19 cellular contexts compared by ENCODE assay signal in the genomic region with DNA sequence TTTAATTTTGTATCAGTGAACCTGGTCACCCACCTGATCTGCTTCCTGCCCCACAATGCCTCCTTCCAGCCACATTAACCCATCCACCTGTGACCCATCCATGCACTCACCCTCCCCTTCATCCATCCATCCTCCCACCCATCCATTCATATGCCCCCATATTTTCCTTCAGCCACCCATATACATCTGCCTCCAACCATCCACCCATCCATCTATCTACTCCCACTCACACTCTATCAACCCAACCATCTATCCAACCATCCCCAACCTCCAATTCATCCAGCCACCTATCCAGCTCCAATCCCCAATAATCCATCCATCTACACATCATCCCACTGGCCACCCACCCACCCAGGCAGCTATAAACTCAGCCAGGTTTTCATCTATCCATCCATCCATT. TPM values are rescaled to one million over a fixed set of nuclear protein-coding genes. Genes with fewer than 3 reads are reported as not detected.
A peak's percentile ranks its signal among the peaks of the same experiment; 100 is the strongest.
DNase-seq lines count a peak whose midpoint lies in the region; ATAC-seq and TF ChIP-seq lines count a peak whose summit lies in the region.
"Had no signal": no experiment of that assay in that cellular context is flagged by ENCODE, and none has a peak within 500 bp of the region (broad histone marks: within the 10 kb centered on the region; RNA-seq: fewer than 3 reads in every experiment).

No MANE protein-coding gene starts in this region.

- H3K27ac ChIP-seq in angular gyrus (ENCODE audit: low read depth, low read length) = peak overlapping the region; percentile 72
- peak overlapping the region in 48 of 59 donors; percentile 7 to 97 (median 90) for H3K27ac ChIP-seq in dorsolateral prefrontal cortex
- H3K27ac ChIP-seq in upper lobe of right lung = no peak overlapping the region
- H3K27ac ChIP-seq: GM23248, HL-60 had no signal

- no peaks in the 10 kb centered on the region for H3K27me3 ChIP-seq in dorsolateral prefrontal cortex
- no peaks in the 10 kb centered on the region for H3K27me3 ChIP-seq in upper lobe of right lung
- H3K27me3 ChIP-seq: BE2C had no signal

- no peaks in the 10 kb centered on the region for H3K36me3 ChIP-seq in upper lobe of right lung
- H3K36me3 ChIP-seq: BE2C had no signal

- no peak overlapping the region for H3K4me3 ChIP-seq in dorsolateral prefrontal cortex
- H3K4me3 ChIP-seq in upper lobe of right lung = no peak overlapping the region
- H3K4me3 ChIP-seq: GM23248 had no signal

- intact Hi-C loops in dorsolateral prefrontal cortex (cut with DNase I) = no loop called here
- intact Hi-C loops in posterior vena cava (cut with DNase I) = no loop called here
- intact Hi-C loops in upper lobe of right lung (cut with DNase I) = no loop called here

- ATAC-seq in upper lobe of right lung = no peak

- no peaks in the 10 kb centered on the region for H3K9me3 ChIP-seq in upper lobe of right lung
- H3K9me3 ChIP-seq: BE2C had no signal

- DNase-seq in dorsolateral prefrontal cortex = peak in 1 of 10 donors; percentile 11
- DNase-seq in posterior vena cava (ENCODE audit: low spot score) = peak; percentile 7
- peak; percentile 4 for DNase-seq in upper lobe of right lung
- DNase-seq in NCI-H187 treated with DMSO at 0.1 percent for 48 hours (lab: John Stamatoyannopoulos, UW) = no peak
- no peak for DNase-seq in UCSD-AML1 (lab: John Stamatoyannopoulos, UW; ENCODE audit: unreplicated experiment)
- DNase-seq in COR-L47 (lab: John Stamatoyannopoulos, UW) = no peak
- DNase-seq: ACHN; BE2C; C1 segment of cervical spinal cord; CD4-positive, CD25-positive, alpha-beta regulatory T cell; DMS153; DMS79; GDM1; GM23248; HCEC 1CT; HFFc6 had no signal

- no peaks in the 10 kb centered on the region for H3K4me1 ChIP-seq in upper lobe of right lung

- TF ChIP-seq CTCF in dorsolateral prefrontal cortex (IDR thresholded peaks at IDR 0.05 in 54 of 56, conservative IDR thresholded peaks at IDR 0.05 in 2 of 56; ENCODE audit: low read depth in 1 of 56, partially characterized antibody in 56 of 56) (no peak), upper lobe of right lung (IDR thresholded peaks at IDR 0.05) (no peak)

RNA-seq across cellular contexts. Expression of a gene that starts 51.1 kb away (rescaled TPM):
- 10 to 100 TPM; 34.8 to 69.0 (median 50.5) TPM for total RNA-seq in dorsolateral prefrontal cortex
- 1 to 10 TPM; 4.4 to 5.6 TPM for total RNA-seq in posterior vena cava
- 3.0 TPM for total RNA-seq in upper lobe of right lung
- total RNA-seq: CD4-positive, CD25-positive, alpha-beta regulatory T cell; Daoy; GM23248; HFFc6 had no signal

Comparison
In these comparisons a context has a peak if more than half of its experiments do, and no peak if none do; other contexts are left out.
1. DNase-seq: peak in posterior vena cava (single experiment) and upper lobe of right lung (single experiment); none in NCI-H187 treated with DMSO at 0.1 percent for 48 hours (single experiment), UCSD-AML1 (single experiment) and COR-L47 (single experiment).